8 cellular contexts compared by ENCODE assay signal in the genomic region with DNA sequence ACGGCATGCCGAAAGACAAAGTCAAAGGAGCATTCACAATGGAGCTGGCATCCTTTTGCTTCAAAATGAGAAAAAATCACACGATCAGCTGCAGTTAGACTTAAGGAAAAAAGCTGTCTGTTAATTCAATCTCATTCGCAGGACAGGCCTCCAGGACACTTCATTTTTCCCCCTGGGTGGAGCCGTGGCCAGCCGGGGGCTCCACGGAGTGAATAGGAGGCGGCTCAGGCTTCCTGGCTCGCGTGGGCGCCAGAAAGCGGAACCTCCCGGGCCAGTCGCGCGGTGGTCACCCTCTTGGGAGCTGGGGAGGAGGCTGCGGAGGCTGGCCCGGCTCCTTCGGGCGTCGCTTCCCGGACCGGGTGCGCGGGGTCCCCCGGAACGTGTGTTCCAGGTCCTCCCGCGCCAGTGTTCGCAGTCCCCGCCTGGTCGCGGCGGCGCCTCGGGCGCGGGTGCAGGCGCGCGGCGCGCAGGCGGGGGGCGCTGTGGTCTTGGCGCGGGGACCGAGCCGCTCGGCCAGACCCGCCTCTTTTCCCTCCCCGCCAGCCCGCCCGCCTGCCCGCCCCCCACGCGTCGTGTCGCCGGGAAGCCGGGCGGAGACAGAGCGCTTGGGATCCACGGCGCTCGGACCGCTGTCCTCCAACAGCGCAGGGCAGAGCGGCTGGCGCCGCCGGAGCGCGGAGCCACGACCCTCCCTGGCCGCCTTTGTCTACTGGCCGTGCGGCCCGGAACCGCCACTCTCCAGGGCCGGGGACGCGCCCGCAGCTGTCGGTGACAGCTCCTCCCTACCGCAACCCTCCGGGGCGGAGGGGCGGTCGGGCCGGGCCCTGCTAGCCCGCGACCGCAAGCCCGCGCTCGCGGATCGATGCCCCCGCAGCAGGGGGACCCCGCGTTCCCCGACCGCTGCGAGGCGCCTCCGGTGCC. TPM values are rescaled to one million over a fixed set of nuclear protein-coding genes. Genes with fewer than 3 reads are reported as not detected.
DNase-seq lines count a peak whose midpoint lies in the region; ATAC-seq and TF ChIP-seq lines count a peak whose summit lies in the region.

TSS of gene RHOU (plus strand) at position 599 of the 921 bp plus-strand sequence. CDS start at position 863, 264 bp downstream.

- H3K9me3 Mint-ChIP-seq in activated naive CD8-positive, alpha-beta T cell treated with anti-CD3 and anti-CD28 coated beads, Interleukin-2, amount 50 U/mL, for 24 hours, result no peaks in the 10 kb centered on the region

- peak within 1 kb of the TSS; percentile 19 for H3K27ac Mint-ChIP-seq in activated naive CD8-positive, alpha-beta T cell treated with anti-CD3 and anti-CD28 coated beads, Interleukin-2, amount 50 U/mL, for 24 hours

- H3K4me3 Mint-ChIP-seq in activated naive CD8-positive, alpha-beta T cell treated with anti-CD3 and anti-CD28 coated beads, Interleukin-2, amount 50 U/mL, for 24 hours, result peak within 1 kb of the TSS; percentile 76

- H3K9me3 ChIP-seq in heart left ventricle (no peaks in the 10 kb centered on the region), parathyroid adenoma (ENCODE audit: control insufficient read depth, low read length) (no peaks in the 10 kb centered on the region), tibial artery (no peaks in the 10 kb centered on the region)

- peak; percentile 95 for ATAC-seq in SK-N-SH treated with all-trans-retinoic acid at 6 μM for 48 hours
- peak; percentile 83 for ATAC-seq in activated naive CD8-positive, alpha-beta T cell treated with anti-CD3 and anti-CD28 coated beads, Interleukin-2, amount 50 U/mL, for 24 hours
- ATAC-seq in heart left ventricle, result peak; percentile 84 to 95 (median 90)

- peak; percentile 21 to 96 (median 90) for TF ChIP-seq CTCF in heart left ventricle (IDR thresholded peaks at IDR 0.05)
- TF ChIP-seq CTCF in parathyroid adenoma (IDR thresholded peaks at IDR 0.05), result peak; percentile 38
- peak; percentile 83 to 93 for TF ChIP-seq CTCF in tibial artery (IDR thresholded peaks at IDR 0.05)

- no peak for TF ChIP-seq EP300 in Ishikawa (IDR thresholded peaks at IDR 0.05; ENCODE audit: borderline replicate concordance)

- H3K27ac ChIP-seq in heart left ventricle (peak within 1 kb of the TSS; percentile 68 to 96 (median 86)), parathyroid adenoma (peak within 1 kb of the TSS; percentile 87), tibial artery (peak within 1 kb of the TSS; percentile 89 to 95)

- DNase-seq in DMS79 treated with DMSO at 0.1 percent for 48 hours (lab: John Stamatoyannopoulos, UW) (peak; percentile 7), DMS79 (lab: John Stamatoyannopoulos, UW) (no peak), heart left ventricle (peak; percentile 79 to 91 (median 81)), tibial artery (peak; percentile 63 to 88)
- peak; percentile 68 for DNase-seq in activated naive CD8-positive, alpha-beta T cell treated with anti-CD3 and anti-CD28 coated beads, Interleukin-2, amount 50 U/mL, for 24 hours

- peaks cover 7% of the 10 kb centered on the region for H3K4me1 Mint-ChIP-seq in activated naive CD8-positive, alpha-beta T cell treated with anti-CD3 and anti-CD28 coated beads, Interleukin-2, amount 50 U/mL, for 24 hours

- no peaks in the 10 kb centered on the region for H3K36me3 Mint-ChIP-seq in activated naive CD8-positive, alpha-beta T cell treated with anti-CD3 and anti-CD28 coated beads, Interleukin-2, amount 50 U/mL, for 24 hours (ENCODE audit: low read depth)

- TF ChIP-seq RAD21 in Ishikawa (IDR thresholded peaks at IDR 0.05; ENCODE audit: low read depth), result peak; percentile 53; the same call in 1 of the 2 replicates

- peak within 1 kb of the TSS; percentile 62 to 94 (median 81) for H3K4me3 ChIP-seq in heart left ventricle
- peak within 1 kb of the TSS; percentile 73 for H3K4me3 ChIP-seq in parathyroid adenoma (ENCODE audit: low read depth, low read length)
- peak within 1 kb of the TSS; percentile 96 to 97 for H3K4me3 ChIP-seq in tibial artery

- H3K4me1 ChIP-seq in heart left ventricle (peaks cover 0 to 47% (median 9%) of the 10 kb centered on the region in 12 donors), parathyroid adenoma (peaks cover 12% of the 10 kb centered on the region), tibial artery (peaks cover 0 to 34% (median 17%) of the 10 kb centered on the region in 4 donors)

- H3K79me2 ChIP-seq in parathyroid adenoma, result no peaks in the 10 kb centered on the region

- WGBS in heart left ventricle, 4 donors, result 1 to 2% (median 2%) methylated on average over 53 to 107 of the region's 107 CpGs

- intact Hi-C loops in heart left ventricle (cut with DNase I), result loop anchor here (1.0 to 10.0 kb wide), 14 partner anchors 90 to 492 kb away; no protein-coding TSS in a partner anchor
- intact Hi-C loops in tibial artery (cut with DNase I; ENCODE audit: low total_unique reads), result loop anchor here (5.0 to 10.0 kb wide), 3 partner anchors 70 to 497 kb away; no protein-coding TSS in a partner anchor

- H3K4me2 ChIP-seq in parathyroid adenoma (ENCODE audit: low read length), result peak within 1 kb of the TSS; percentile 87

- peak in 1 of 2 donors; percentile 53 for TF ChIP-seq POLR2A in heart left ventricle (IDR thresholded peaks at IDR 0.05)

- H3K9ac ChIP-seq in parathyroid adenoma, result peak within 1 kb of the TSS; percentile 46

- H3K36me3 ChIP-seq in heart left ventricle (peaks cover 0 to 21% (median 0%) of the 10 kb centered on the region in 9 donors), parathyroid adenoma (ENCODE audit: control insufficient read depth, insufficient read depth, low read length) (no peaks in the 10 kb centered on the region), tibial artery (peaks cover 11 to 15% (median 13%) of the 10 kb centered on the region in 3 donors)

- peaks cover 34% of the 10 kb centered on the region for H3K27me3 Mint-ChIP-seq in activated naive CD8-positive, alpha-beta T cell treated with anti-CD3 and anti-CD28 coated beads, Interleukin-2, amount 50 U/mL, for 24 hours

- H2AFZ ChIP-seq in parathyroid adenoma, result peak within 1 kb of the TSS; percentile 76

- peaks cover 0 to 7% (median 0%) of the 10 kb centered on the region in 9 donors for H3K27me3 ChIP-seq in heart left ventricle
- no peaks in the 10 kb centered on the region for H3K27me3 ChIP-seq in parathyroid adenoma (ENCODE audit: control insufficient read depth, insufficient read depth, low read length)
- H3K27me3 ChIP-seq in tibial artery, result no peaks in the 10 kb centered on the region

TF ChIP-seq in Ishikawa, 13 proteins besides CTCF, POLR2A, EP300 and RAD21 (continues in another document):
- TF ChIP-seq EGR1 (IDR thresholded peaks at IDR 0.05), result no peak
- no peak for TF ChIP-seq NFIC (IDR thresholded peaks at IDR 0.05)
- TF ChIP-seq TCF12 (IDR thresholded peaks at IDR 0.05; ENCODE audit: low read depth), result peak; percentile 13; the same call in 1 of the 2 replicates
- no peak for TF ChIP-seq TEAD4 (IDR thresholded peaks at IDR 0.05)
- peak; percentile 54; the same call in 1 of the 2 replicates for TF ChIP-seq TAF1 (IDR thresholded peaks at IDR 0.05; ENCODE audit: low read depth)
- no peak for TF ChIP-seq FOXM1 (IDR thresholded peaks at IDR 0.05; ENCODE audit: borderline replicate concordance, low read depth)
- no peak for TF ChIP-seq USF1 (IDR thresholded peaks at IDR 0.05)
- TF ChIP-seq CREB1 (IDR thresholded peaks at IDR 0.05; ENCODE audit: low read depth), result no peak
- TF ChIP-seq CEBPB (IDR thresholded peaks at IDR 0.05), result no peak
- TF ChIP-seq ZBTB7A (IDR thresholded peaks at IDR 0.05; ENCODE audit: low read depth), result no peak

TF ChIP-seq in SK-N-SH treated with all-trans-retinoic acid at 6 μM for 48 hours, 23 proteins besides CTCF, POLR2A, EP300 and RAD21:
- TF ChIP-seq ZFP30 (CRISPR knock-in tag; IDR thresholded peaks at IDR 0.05), result no peak
- TF ChIP-seq BACH2 (CRISPR knock-in tag; IDR thresholded peaks at IDR 0.05; ENCODE audit: borderline replicate concordance), result no peak
- no peak for TF ChIP-seq OSR1 (CRISPR knock-in tag; IDR thresholded peaks at IDR 0.05)
- TF ChIP-seq ZFP3 (CRISPR knock-in tag; IDR thresholded peaks at IDR 0.05), result peak; percentile 91

RNA-seq across cellular contexts. Expression of gene RHOU, which starts in this region (rescaled TPM):
- 10 to 100 TPM in 2 of 9 donors, 1 to 10 TPM in 7; 2.1 to 20.5 (median 2.9) TPM for total RNA-seq in heart left ventricle
- 1 to 10 TPM; 1.3 to 3.1 TPM for polyA plus RNA-seq in heart left ventricle

Comparison
In these comparisons a context has a peak if more than half of its experiments do, and no peak if none do; other contexts are left out.
1. CTCF ChIP-seq: peak in every context shown above with its lines; median percentile 90 in heart left ventricle; 88 in tibial artery; 38 in parathyroid adenoma.